Comparison of ENCODE assay signal across 8 cellular contexts in the genomic region with DNA sequence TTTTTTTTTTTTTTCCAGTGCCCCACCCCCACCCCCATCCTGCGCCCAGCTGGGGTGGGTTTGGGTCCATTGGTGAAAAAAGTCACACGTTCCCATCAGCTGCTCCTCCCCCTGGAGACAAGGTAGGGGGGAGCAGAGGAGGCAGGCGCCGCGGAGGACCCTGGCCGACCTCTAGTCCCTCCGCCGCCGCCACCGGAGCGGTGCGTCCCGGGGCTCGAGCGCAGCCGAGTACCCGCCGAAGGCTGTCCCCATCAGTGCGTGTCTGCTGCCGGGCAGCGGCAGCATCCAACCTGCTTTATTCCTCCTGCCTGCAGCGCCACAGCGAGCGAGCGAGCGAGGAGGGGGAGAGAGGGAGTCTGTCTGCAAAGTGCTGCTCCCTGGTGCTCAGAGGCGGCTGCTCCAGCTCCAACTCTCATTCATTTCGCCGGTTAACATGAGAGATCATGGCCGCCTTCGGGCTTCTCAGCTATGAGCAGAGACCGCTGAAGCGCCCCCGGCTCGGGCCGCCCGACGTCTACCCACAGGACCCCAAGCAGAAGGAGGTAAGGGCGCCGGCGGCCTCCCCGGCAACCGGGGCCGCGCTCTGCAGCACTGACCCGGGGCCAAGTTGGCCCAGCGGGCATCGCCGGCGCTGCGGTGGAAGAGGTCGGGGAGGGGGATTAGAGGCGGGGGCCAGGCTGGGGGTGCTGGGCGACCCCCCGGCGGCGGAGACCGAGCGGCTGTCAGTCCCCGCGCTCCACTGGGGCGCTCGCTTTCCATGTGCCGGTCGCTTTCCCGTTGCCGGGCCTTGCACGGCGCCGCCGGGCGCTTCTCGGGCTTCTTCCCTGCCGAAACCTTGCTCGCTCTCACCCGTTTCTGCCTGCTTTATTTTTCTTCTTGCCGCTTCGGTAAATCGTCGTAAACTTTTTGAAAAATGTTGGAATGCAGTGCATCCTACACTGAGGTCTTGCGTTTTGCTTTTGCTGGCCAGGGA. TPM values are rescaled to one million over a fixed set of nuclear protein-coding genes. Genes with fewer than 3 reads are reported as not detected.
DNase-seq lines count a peak whose midpoint lies in the region; ATAC-seq and TF ChIP-seq lines count a peak whose summit lies in the region.

No MANE protein-coding gene starts in this region.

- POLR2A ChIA-PET in activated CD8-positive, alpha-beta T cell treated with anti-CD3 and anti-CD28 coated beads, Interleukin-2, amount 10 ng/mL, durations not matched to agents 7 days and 5 days (lab: Charles Lee): interaction anchor here (1.5 kb wide), 1 partner anchor 323 kb away, joined by 3 read pairs; no protein-coding TSS in a partner anchor

- DNase-seq in AG09309 (ENCODE audit: low read depth): peak; percentile 66
- peak; percentile 68 for DNase-seq in NCI-H446 treated with DMSO at 0.1 percent for 48 hours (lab: John Stamatoyannopoulos, UW)
- peak; percentile 80 for DNase-seq in activated CD8-positive, alpha-beta T cell treated with anti-CD3 and anti-CD28 coated beads, Interleukin-2, amount 10 ng/mL, durations not matched to agents 7 days and 5 days
- peak; percentile 31 for DNase-seq in effector CD8-positive, alpha-beta T cell (lab: John Stamatoyannopoulos, UW)
- DNase-seq in lung microvascular endothelial cell (ENCODE audit: low read depth in 2 of 2): peak; percentile 82 to 86
- DNase-seq in stimulated activated CD4-positive, alpha-beta T cell treated with anti-CD3 and anti-CD28 coated beads, TNF-alpha, amount 100 ng/mL, for 24 hours (ENCODE audit: low read depth in 3 of 3): peak; percentile 34 to 74 (median 48)

- CTCF ChIA-PET in activated CD8-positive, alpha-beta T cell treated with anti-CD3 and anti-CD28 coated beads, Interleukin-2, amount 10 ng/mL, durations not matched to agents 7 days and 5 days (lab: Charles Lee): interaction anchor here (0.9 to 5.3 kb wide), 20 partner anchors 8 to 299 kb away, joined by 3 to 66 read pairs (median 4); no protein-coding TSS in a partner anchor

- H3K4me3 Mint-ChIP-seq in activated CD8-positive, alpha-beta T cell treated with anti-CD3 and anti-CD28 coated beads, Interleukin-2, amount 10 ng/mL, durations not matched to agents 7 days and 5 days: peak overlapping the region; percentile 80

- ATAC-seq in GM19025 (IDR thresholded peaks at IDR 0.05; ENCODE audit: low read depth, unreplicated experiment) (peak; percentile 48), HG03354 (IDR thresholded peaks at IDR 0.05; ENCODE audit: poor library complexity, severe bottlenecking, unreplicated experiment) (peak; percentile 72)
- ATAC-seq in activated CD8-positive, alpha-beta T cell treated with anti-CD3 and anti-CD28 coated beads, Interleukin-2, amount 10 ng/mL, durations not matched to agents 7 days and 5 days: peak; percentile 87

- H3K4me3 ChIP-seq in AG09309 (ENCODE audit: control insufficient read depth, low read depth, low read length): peak overlapping the region; percentile 67

- TF ChIP-seq CTCF in AG09309 (IDR thresholded peaks at IDR 0.05; ENCODE audit: control insufficient read depth, insufficient read depth, low read depth, low read length, missing control alignments): peak; percentile 71

- no peak overlapping the region for H3K27ac Mint-ChIP-seq in activated CD8-positive, alpha-beta T cell treated with anti-CD3 and anti-CD28 coated beads, Interleukin-2, amount 10 ng/mL, durations not matched to agents 7 days and 5 days

- H3K4me1 Mint-ChIP-seq in activated CD8-positive, alpha-beta T cell treated with anti-CD3 and anti-CD28 coated beads, Interleukin-2, amount 10 ng/mL, durations not matched to agents 7 days and 5 days (ENCODE audit: low read depth): peaks cover 13% of the 10 kb centered on the region

- peaks cover 52% of the 10 kb centered on the region for H3K27me3 Mint-ChIP-seq in activated CD8-positive, alpha-beta T cell treated with anti-CD3 and anti-CD28 coated beads, Interleukin-2, amount 10 ng/mL, durations not matched to agents 7 days and 5 days (ENCODE audit: low read depth)

- no peaks in the 10 kb centered on the region for H3K9me3 Mint-ChIP-seq in activated CD8-positive, alpha-beta T cell treated with anti-CD3 and anti-CD28 coated beads, Interleukin-2, amount 10 ng/mL, durations not matched to agents 7 days and 5 days (ENCODE audit: insufficient read depth)

- H3K36me3 Mint-ChIP-seq in activated CD8-positive, alpha-beta T cell treated with anti-CD3 and anti-CD28 coated beads, Interleukin-2, amount 10 ng/mL, durations not matched to agents 7 days and 5 days (ENCODE audit: low read depth): no peaks in the 10 kb centered on the region

RNA-seq across cellular contexts. Expression of a gene that starts 1.3 kb away (rescaled TPM):
- under 1 TPM; 0.76 to 0.79 TPM for total RNA-seq in activated CD8-positive, alpha-beta T cell treated with anti-CD3 and anti-CD28 coated beads, Interleukin-2, amount 10 ng/mL, durations not matched to agents 7 days and 5 days
- total RNA-seq in lung microvascular endothelial cell: under 0.01 TPM in 1 of 2 replicates, not detected in the other

Comparison
In these comparisons a context has a peak if more than half of its experiments do, and no peak if none do; other contexts are left out.
1. Peak in every context shown above with its lines: DNase-seq, ATAC-seq and H3K4me3 ChIP-seq.
2. DNase-seq: peak in every context shown above with its lines; median percentile 84 in lung microvascular endothelial cell; 80 in activated CD8-positive, alpha-beta T cell treated with anti-CD3 and anti-CD28 coated beads, Interleukin-2, amount 10 ng/mL, durations not matched to agents 7 days and 5 days; 68 in NCI-H446 treated with DMSO at 0.1 percent for 48 hours; 66 in AG09309; 48 in stimulated activated CD4-positive, alpha-beta T cell treated with anti-CD3 and anti-CD28 coated beads, TNF-alpha, amount 100 ng/mL, for 24 hours; 31 in effector CD8-positive, alpha-beta T cell.